In the genomic region with DNA sequence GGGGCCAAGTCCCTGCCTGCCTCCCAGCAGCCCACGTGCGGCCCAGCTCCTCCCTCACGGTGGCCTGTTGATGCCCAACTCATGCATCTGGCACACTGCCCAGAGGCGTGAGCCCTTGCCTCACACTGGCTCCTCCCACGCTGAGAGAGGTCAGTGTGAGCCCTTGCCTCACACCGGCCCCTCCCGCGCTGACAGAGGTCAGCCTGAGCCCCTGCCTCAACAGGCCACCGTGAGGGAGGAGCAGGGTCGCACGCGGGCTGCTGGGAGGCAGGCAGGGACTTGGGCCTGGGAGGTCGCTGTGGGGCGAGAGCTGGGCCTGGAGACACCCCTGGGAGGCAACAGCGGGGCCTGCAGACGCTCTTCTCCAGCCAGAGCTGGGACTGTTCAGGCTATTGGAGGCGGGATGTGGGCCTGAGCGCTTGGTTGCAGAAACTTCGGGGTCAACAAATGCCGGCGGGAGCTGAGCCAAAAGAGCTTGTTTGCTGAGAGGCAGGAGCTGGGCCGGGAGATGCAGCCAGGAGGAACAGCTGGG, we compare ENCODE assay signal across 10 cellular contexts. TPM values are rescaled to one million over a fixed set of nuclear protein-coding genes. Genes with fewer than 3 reads are reported as not detected.
DNase-seq lines count a peak whose midpoint lies in the region; ATAC-seq, FAIRE-seq and TF ChIP-seq lines count a peak whose summit lies in the region.
"Not testable (repeated sequence)": the region's sequence is repeated elsewhere in the genome, so short reads cannot be mapped to it uniquely, and the experiment has no call there.
"Had no signal": no experiment of that assay in that cellular context is flagged by ENCODE, and none has a peak within 500 bp of the region (broad histone marks: within the 10 kb centered on the region; RNA-seq: fewer than 3 reads in every experiment).

No MANE protein-coding gene starts in this region.

- TF ChIP-seq EP300 in Ishikawa (IDR thresholded peaks at IDR 0.05; ENCODE audit: borderline replicate concordance); HepG2 (IDR thresholded peaks at IDR 0.05; ENCODE audit: low read depth in 2 of 2, low read length in 2 of 2); HepG2 (CRISPR knock-in tag; IDR thresholded peaks at IDR 0.05; ENCODE audit: borderline replicate concordance): not testable (repeated sequence)

- not testable (repeated sequence) for TF ChIP-seq POLR2A in adrenal gland (IDR thresholded peaks at IDR 0.05); HepG2 (IDR thresholded peaks at IDR 0.05; ENCODE audit: insufficient read depth in 1 of 2, low read depth in 2 of 2, low read length in 2 of 2)

- WGBS in adrenal gland, 4 donors, result 63 to 93% (median 68%) methylated on average over 6 to 22 of the region's 22 CpGs
- 13% methylated on average over 3 of the region's 22 CpGs for WGBS in HepG2 (ENCODE audit: low lambda C conversion rate)

- POLR2A ChIA-PET in HepG2 (lab: Yijun Ruan, JAX), result not testable (repeated sequence)

- H3K4me1 ChIP-seq in adrenal gland (replicated peaks in 1 of 2); cardiac muscle cell (ENCODE audit: low read depth); HepG2 (ENCODE audit: insufficient read depth, low read length); tibial artery: not testable (repeated sequence)

- not testable (repeated sequence) for H4K20me1 ChIP-seq in HepG2 (ENCODE audit: insufficient read depth, low read length)

- H3K79me2 ChIP-seq in HepG2 (ENCODE audit: insufficient read depth, low read length), result not testable (repeated sequence)

- H3K4me2 ChIP-seq in HepG2 (ENCODE audit: low read depth, low read length), result peak overlapping the region; percentile 0; the same call in 1 of the 2 replicates

- H3K9ac ChIP-seq in HepG2 (ENCODE audit: insufficient read depth, low read depth, low read length), result not testable (repeated sequence)

- BruUV-seq in HepG2 (replicated peaks; lab: Mats Ljungman, UMichigan), result not testable (repeated sequence)

- ATAC-seq in HepG2, result not testable (repeated sequence)

- not testable (repeated sequence) for H3K27ac ChIP-seq in adrenal gland; cardiac muscle cell; HepG2 (ENCODE audit: extremely low read length, insufficient read depth, low read length); tibial artery

- in situ Hi-C loops in HepG2 (cut with HindIII; ENCODE audit: extremely low pct_ligation_motif_present, low pct_unique_long_range_greater_than_20kb), result not testable (repeated sequence)

- not testable (repeated sequence) for H3K27me3 ChIP-seq in adrenal gland; cardiac muscle cell; HepG2 (ENCODE audit: control insufficient read depth in 1 of 2, insufficient read depth in 2 of 2, low read length in 2 of 2); tibial artery

- not testable (repeated sequence) for FAIRE-seq in HepG2 (lab: Jason Lieb, UNC)

- H3K36me3 ChIP-seq in adrenal gland (replicated peaks in 1 of 2); cardiac muscle cell; HepG2 (replicated peaks in 1 of 2; ENCODE audit: control insufficient read depth in 1 of 2, insufficient read depth in 2 of 2, low read length in 2 of 2); tibial artery: not testable (repeated sequence)

- CTCF ChIA-PET in HepG2 (lab: Yijun Ruan, JAX; ENCODE audit: low intra/inter-chr PET ratio, low total read pairs), result not testable (repeated sequence)

- TF ChIP-seq RAD21 in Ishikawa (IDR thresholded peaks at IDR 0.05; ENCODE audit: low read depth); HepG2 (CRISPR knock-in tag; IDR thresholded peaks at IDR 0.05): not testable (repeated sequence)

- not testable (repeated sequence) for H2AFZ ChIP-seq in HepG2 (ENCODE audit: low read length)

- DNase-seq in adrenal gland (peak; percentile 54 to 81 (median 73)), dedifferentiated amniotic fluid mesenchymal stem cell (ENCODE audit: extremely low spot score) (peak; percentile 6), cardiac muscle cell (ENCODE audit: low read depth in 1 of 2, low spot score in 1 of 2) (peak; percentile 20 to 68), HepG2 (ENCODE audit: low spot score) (peak; percentile 68), posterior vena cava (ENCODE audit: low spot score) (peak; percentile 87), tibial artery (peak; percentile 51 to 67)

- not testable (repeated sequence) for H3K4me3 ChIP-seq in adrenal gland; cardiac muscle cell; HepG2 (replicated peaks in 1 of 3; ENCODE audit: insufficient read depth in 1 of 3, low read depth in 2 of 3, low read length in 3 of 3); tibial artery

- intact Hi-C loops in adrenal gland (cut with DNase I); HepG2 (cut with micrococcal nuclease; ENCODE audit: unreplicated experiment); posterior vena cava (cut with DNase I); tibial artery (cut with DNase I; ENCODE audit: low total_unique reads): not testable (repeated sequence)

- not testable (repeated sequence) for TF ChIP-seq CTCF in adrenal gland (IDR thresholded peaks at IDR 0.05); cardiac muscle cell (IDR thresholded peaks at IDR 0.05; ENCODE audit: low read depth, low read length); HepG2 (CRISPR knock-in tag; IDR thresholded peaks at IDR 0.05); tibial artery (IDR thresholded peaks at IDR 0.05)

- H3K9me3 ChIP-seq in adrenal gland (replicated peaks in 1 of 3); cardiac muscle cell (ENCODE audit: low read depth); HepG2 (ENCODE audit: low read length); tibial artery: not testable (repeated sequence)

RNA-seq across cellular contexts. Expression of a gene that starts 25.2 kb away (rescaled TPM):
- 1 to 10 TPM in 5 of 8 donors, under 1 TPM in 3; 0.42 to 2.9 (median 1.6) TPM for total RNA-seq in adrenal gland
- 1 to 10 TPM in 1 of 3 donors, under 1 TPM in 2; 0.18 to 1.1 (median 0.64) TPM for polyA plus RNA-seq in adrenal gland
- total RNA-seq in cardiac muscle cell, result 1.4 and 1.9 TPM in 2 replicates
- polyA plus RNA-seq in cardiac muscle cell, result 0.14 TPM in 1 of 2 replicates, not detected in the other
- total RNA-seq in HepG2 (2016; rRNA removed; fragmentation: Illumina TruSeq; extraction: Trizol), result 0.04 TPM in 2 replicates
- not detected in 2 replicates for total RNA-seq in HepG2 (2016; cell fraction: cytosol; rRNA removed; fragmentation: Illumina TruSeq; extraction: Trizol; ENCODE audit: low read depth)
- 0.04 TPM in 1 of 2 replicates, not detected in the other for total RNA-seq in HepG2 (2016; cell fraction: insoluble cytoplasmic fraction; rRNA removed; fragmentation: Illumina TruSeq; extraction: Trizol)
- not detected in 2 replicates for total RNA-seq in HepG2 (2016; cell fraction: membrane; rRNA removed; fragmentation: Illumina TruSeq; extraction: Trizol)
- not detected in 2 replicates for total RNA-seq in HepG2 (2016; cell fraction: nucleus; rRNA removed; fragmentation: Illumina TruSeq; extraction: Trizol)
- polyA plus RNA-seq in HepG2 (2011; rRNA removed), result not detected in 2 replicates
- 0.04 TPM in 1 of 2 replicates, not detected in the other for polyA plus RNA-seq in HepG2 (2011; cell fraction: cytosol; rRNA removed)
- polyA plus RNA-seq in HepG2 (2011; cell fraction: nucleus; rRNA removed), result 0.06 and 0.07 TPM in 2 replicates
- 0.04 TPM in 1 of 2 replicates, not detected in the other for polyA plus RNA-seq in HepG2 (2012)
- not detected in 2 replicates for polyA plus RNA-seq in HepG2 (2016; cell fraction: cytosol; fragmentation: Illumina TruSeq; extraction: Trizol; ENCODE audit: low read depth)
- polyA plus RNA-seq in HepG2 (2016; cell fraction: insoluble cytoplasmic fraction; fragmentation: Illumina TruSeq; extraction: Trizol; ENCODE audit: low read depth), result not detected in 2 replicates
- polyA plus RNA-seq in HepG2 (2016; cell fraction: membrane; fragmentation: Illumina TruSeq; extraction: Trizol; ENCODE audit: low read depth), result not detected in 2 replicates
- polyA plus RNA-seq in HepG2 (2016; cell fraction: nucleus; fragmentation: Illumina TruSeq; extraction: Trizol; ENCODE audit: insufficient read depth, low read depth), result not detected in 2 replicates
- 0.04 and 2.6 TPM in 2 replicates for polyA minus RNA-seq in HepG2 (2011; rRNA and poly(A)+ RNA removed; ENCODE audit: low replicate concordance)
- polyA minus RNA-seq in HepG2 (2011; cell fraction: cytosol; rRNA and poly(A)+ RNA removed), result not detected in 2 replicates
- polyA minus RNA-seq in HepG2 (2011; cell fraction: nucleus; rRNA and poly(A)+ RNA removed), result not detected in 2 replicates
- 1 to 10 TPM; 2.7 to 3.3 TPM for total RNA-seq in posterior vena cava
- polyA plus RNA-seq: CD8-positive, alpha-beta memory T cell; IgD-negative memory B cell had no signal

RNA-seq across cellular contexts. Expression of a gene that starts 33.9 kb away (rescaled TPM):
- total RNA-seq in adrenal gland (not detected), cardiac muscle cell (not detected in 2 replicates), HepG2 (2016; rRNA removed; fragmentation: Illumina TruSeq; extraction: Trizol) (not detected in 2 replicates), posterior vena cava (not detected)
- polyA plus RNA-seq in adrenal gland (not detected), cardiac muscle cell (0.12 TPM in 1 of 2 replicates, not detected in the other), HepG2 (2011; rRNA removed) (not detected in 2 replicates)
- total RNA-seq in HepG2 (2016; cell fraction: cytosol; rRNA removed; fragmentation: Illumina TruSeq; extraction: Trizol; ENCODE audit: low read depth), result not detected in 2 replicates
- total RNA-seq in HepG2 (2016; cell fraction: insoluble cytoplasmic fraction; rRNA removed; fragmentation: Illumina TruSeq; extraction: Trizol), result not detected in 2 replicates
- total RNA-seq in HepG2 (2016; cell fraction: membrane; rRNA removed; fragmentation: Illumina TruSeq; extraction: Trizol), result not detected in 2 replicates
- not detected in 2 replicates for total RNA-seq in HepG2 (2016; cell fraction: nucleus; rRNA removed; fragmentation: Illumina TruSeq; extraction: Trizol)
- polyA plus RNA-seq in HepG2 (2011; cell fraction: cytosol; rRNA removed), result not detected in 2 replicates
- polyA plus RNA-seq in HepG2 (2011; cell fraction: nucleus; rRNA removed), result not detected in 2 replicates
- polyA plus RNA-seq in HepG2 (2012), result not detected in 2 replicates
- not detected in 2 replicates for polyA plus RNA-seq in HepG2 (2016; cell fraction: cytosol; fragmentation: Illumina TruSeq; extraction: Trizol; ENCODE audit: low read depth)
- not detected in 2 replicates for polyA plus RNA-seq in HepG2 (2016; cell fraction: insoluble cytoplasmic fraction; fragmentation: Illumina TruSeq; extraction: Trizol; ENCODE audit: low read depth)
- polyA plus RNA-seq in HepG2 (2016; cell fraction: membrane; fragmentation: Illumina TruSeq; extraction: Trizol; ENCODE audit: low read depth), result not detected in 2 replicates
- polyA plus RNA-seq in HepG2 (2016; cell fraction: nucleus; fragmentation: Illumina TruSeq; extraction: Trizol; ENCODE audit: insufficient read depth, low read depth), result not detected in 2 replicates
- not detected in 2 replicates for polyA minus RNA-seq in HepG2 (2011; rRNA and poly(A)+ RNA removed; ENCODE audit: low replicate concordance)
- polyA minus RNA-seq in HepG2 (2011; cell fraction: cytosol; rRNA and poly(A)+ RNA removed), result not detected in 2 replicates
- polyA minus RNA-seq in HepG2 (2011; cell fraction: nucleus; rRNA and poly(A)+ RNA removed), result not detected in 2 replicates
- total RNA-seq: CD8-positive, alpha-beta memory T cell; LHCN-M2 had no signal
- polyA plus RNA-seq: CD8-positive, alpha-beta memory T cell; IgD-negative memory B cell had no signal

Comparison
In these comparisons a context has a peak if more than half of its experiments do, and no peak if none do; other contexts are left out.
1. DNase-seq: peak in every context shown above with its lines; median percentile 87 in posterior vena cava; 73 in adrenal gland; 68 in HepG2; 59 in tibial artery; 44 in cardiac muscle cell; 6 in dedifferentiated amniotic fluid mesenchymal stem cell.